In the genomic region with DNA sequence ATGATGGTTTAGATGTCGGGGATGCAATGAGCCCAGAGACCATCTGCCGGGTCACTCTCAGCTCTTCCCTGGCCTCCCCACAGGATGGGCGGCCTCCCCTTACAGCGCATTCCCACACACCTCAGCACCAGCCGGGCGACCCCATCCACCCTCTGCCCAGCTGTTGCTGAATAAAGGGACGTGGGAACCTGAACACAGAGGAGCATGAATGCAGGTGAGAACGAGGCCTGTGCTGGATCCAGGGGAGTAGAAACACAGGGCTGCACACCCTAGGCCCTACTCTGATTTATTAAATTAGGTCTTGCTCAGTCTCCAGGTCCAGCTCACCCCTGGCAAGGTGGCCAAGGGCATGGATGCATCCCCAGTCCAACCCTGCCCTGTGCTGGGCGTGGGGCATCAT, we compare ENCODE assay signal across 27 cellular contexts.
"Had no signal": no experiment of that assay in that cellular context is flagged by ENCODE, and none has a peak within 500 bp of the region (broad histone marks: within the 10 kb centered on the region; RNA-seq: fewer than 3 reads in every experiment).

No MANE protein-coding gene starts in this region.

- H3K9me3 Mint-ChIP-seq: dendritic cell treated with granulocyte-macrophage colony-stimulating factor and Interleukin-4, amounts not matched to agents 40 ng/mL and 50 ng/mL, for 4 days; endodermal cell; memory B cell; mesothelial cell of epicardium; naive B cell; nephron progenitor cell; stimulated activated naive B cell treated with anti-CD40 and anti-IgM and Interleukin-4, amounts not matched to agents 10 μg/mL and 1 μg/mL and 100 μg/mL, for 72 hours; stimulated activated naive CD8-positive, alpha-beta T cell treated with anti-CD3 and anti-CD28 coated beads, Interleukin-15, Interleukin-2, amounts not matched to agents 100 ng/mL and 50 ng/mL, for 24 hours had no signal

- H3K36me3 ChIP-seq: gastrocnemius medialis, ovary, right lobe of liver, thoracic aorta, tibial nerve had no signal

- H3K27ac Mint-ChIP-seq: dendritic cell treated with granulocyte-macrophage colony-stimulating factor and Interleukin-4, amounts not matched to agents 40 ng/mL and 50 ng/mL, for 4 days; endodermal cell; memory B cell; mesothelial cell of epicardium; naive B cell; nephron progenitor cell; stimulated activated naive B cell treated with anti-CD40 and anti-IgM and Interleukin-4, amounts not matched to agents 10 μg/mL and 1 μg/mL and 100 μg/mL, for 72 hours; stimulated activated naive CD8-positive, alpha-beta T cell treated with anti-CD3 and anti-CD28 coated beads, Interleukin-15, Interleukin-2, amounts not matched to agents 100 ng/mL and 50 ng/mL, for 24 hours had no signal

- H3K27ac ChIP-seq: epithelial cell of prostate, gastrocnemius medialis, ovary, right lobe of liver, thoracic aorta, tibial nerve had no signal

- H3K4me1 Mint-ChIP-seq: endodermal cell; memory B cell; mesothelial cell of epicardium; naive B cell; nephron progenitor cell; stimulated activated naive B cell treated with anti-CD40 and anti-IgM and Interleukin-4, amounts not matched to agents 10 μg/mL and 1 μg/mL and 100 μg/mL, for 72 hours had no signal

- H3K36me3 Mint-ChIP-seq: memory B cell; mesothelial cell of epicardium; naive B cell; stimulated activated naive B cell treated with anti-CD40 and anti-IgM and Interleukin-4, amounts not matched to agents 10 μg/mL and 1 μg/mL and 100 μg/mL, for 72 hours had no signal

- H3K27me3 ChIP-seq: gastrocnemius medialis, ovary, right lobe of liver, tibial nerve had no signal

- H3K9me3 ChIP-seq: gastrocnemius medialis, mucosa of descending colon, ovary, right lobe of liver, thoracic aorta, tibial nerve had no signal

- H3K27me3 Mint-ChIP-seq: dendritic cell treated with granulocyte-macrophage colony-stimulating factor and Interleukin-4, amounts not matched to agents 40 ng/mL and 50 ng/mL, for 4 days; stimulated activated naive CD8-positive, alpha-beta T cell treated with anti-CD3 and anti-CD28 coated beads, Interleukin-15, Interleukin-2, amounts not matched to agents 100 ng/mL and 50 ng/mL, for 24 hours had no signal

- DNase-seq: cerebellar nuclear complex; effector CD8-positive, alpha-beta T cell; endodermal cell; foreskin fibroblast; gastrocnemius medialis; kidney; naive B cell; nephron progenitor cell; nucleus accumbens; ovary; retina; right lobe of liver; small intestine; stimulated activated CD4-positive, alpha-beta T cell treated with anti-CD3 and anti-CD28 coated beads, Interleukin-15, amount 100 ng/mL, for 24 hours; stimulated activated CD4-positive, alpha-beta T cell treated with anti-CD3 and anti-CD28 coated beads, Interleukin-2, amount 100 ng/mL, for 48 hours; stimulated activated naive B cell treated with anti-CD40 and anti-IgM and Interleukin-4, amounts not matched to agents 10 μg/mL and 1 μg/mL and 100 μg/mL, for 72 hours had no signal

- H3K4me3 ChIP-seq: gastrocnemius medialis, lung, mucosa of descending colon, ovary, right lobe of liver, thoracic aorta, tibial nerve had no signal

- H3K4me3 Mint-ChIP-seq: dendritic cell treated with granulocyte-macrophage colony-stimulating factor and Interleukin-4, amounts not matched to agents 40 ng/mL and 50 ng/mL, for 4 days; endodermal cell; memory B cell; mesothelial cell of epicardium; naive B cell; nephron progenitor cell; stimulated activated naive B cell treated with anti-CD40 and anti-IgM and Interleukin-4, amounts not matched to agents 10 μg/mL and 1 μg/mL and 100 μg/mL, for 72 hours; stimulated activated naive CD8-positive, alpha-beta T cell treated with anti-CD3 and anti-CD28 coated beads, Interleukin-15, Interleukin-2, amounts not matched to agents 100 ng/mL and 50 ng/mL, for 24 hours had no signal

- ATAC-seq: esophagus mucosa; gastrocnemius medialis; left lobe of liver; mucosa of descending colon; right lobe of liver; stimulated activated naive B cell treated with anti-CD40 and anti-IgM and Interleukin-4, amounts not matched to agents 10 μg/mL and 1 μg/mL and 100 μg/mL, for 72 hours had no signal

- H3K4me1 ChIP-seq: gastrocnemius medialis, tibial nerve had no signal
